In genomic region chr7:148535227-148535626, GRCh38 we compare ENCODE assay signal across 9 cellular contexts. TPM values are rescaled to one million over a fixed set of nuclear protein-coding genes. Genes with fewer than 3 reads are reported as not detected.
DNase-seq lines count a peak whose midpoint lies in the region; ATAC-seq and TF ChIP-seq lines count a peak whose summit lies in the region.
"Had no signal": no experiment of that assay in that cellular context is flagged by ENCODE, and none has a peak within 500 bp of the region (broad histone marks: within the 10 kb centered on the region; RNA-seq: fewer than 3 reads in every experiment).

No MANE protein-coding gene starts in this region.

- H3K4me1 ChIP-seq in adipocyte (ENCODE audit: control insufficient read depth, insufficient read depth, low read length) (peaks cover 6% of the 10 kb centered on the region), gastrocnemius medialis (no peaks in the 10 kb centered on the region)

- H3K27ac ChIP-seq in gastrocnemius medialis, result no peak overlapping the region

- H3K4me3 ChIP-seq in adipocyte (ENCODE audit: low read length) (peak overlapping the region; percentile 62), gastrocnemius medialis (no peak overlapping the region)

- in situ Hi-C loops in gastrocnemius medialis (cut with MboI; ENCODE audit: low sequenced_read_pairs in 4 of 4), result no loop called here

- intact Hi-C loops in gastrocnemius medialis (cut with DNase I; ENCODE audit: low total_unique reads), result no loop called here

- peak overlapping the region; percentile 30 for H3K9ac ChIP-seq in adipocyte (ENCODE audit: low read length)

- H3K9me3 ChIP-seq in adipocyte (ENCODE audit: control insufficient read depth, low read length) (no peaks in the 10 kb centered on the region), gastrocnemius medialis (no peaks in the 10 kb centered on the region)

- ATAC-seq in GM21367 (IDR thresholded peaks at IDR 0.05; ENCODE audit: unreplicated experiment) (peak; percentile 83), gastrocnemius medialis (no peak)

- DNase-seq in Ammon's horn (ENCODE audit: low spot score), result peak; percentile 22
- peak; percentile 17 to 44 for DNase-seq in NCI-H526 (lab: John Stamatoyannopoulos, UW)
- no peak for DNase-seq in adipocyte (ENCODE audit: low read depth)
- DNase-seq in stimulated activated CD4-positive, alpha-beta T cell treated with anti-CD3 and anti-CD28 coated beads, Interleukin-15, amount 100 ng/mL, for 48 hours (ENCODE audit: low read depth in 2 of 2), result peak; percentile 22 to 36
- no peak for DNase-seq in GF-D8 (lab: John Stamatoyannopoulos, UW)
- DNase-seq in gastrocnemius medialis, result no peak
- DNase-seq in NCI-H2107 (lab: John Stamatoyannopoulos, UW), result no peak

- TF ChIP-seq POLR2A in gastrocnemius medialis (IDR thresholded peaks at IDR 0.05), result no peak

- no peak for TF ChIP-seq CTCF in gastrocnemius medialis (IDR thresholded peaks at IDR 0.05 in 4 of 5, conservative IDR thresholded peaks at IDR 0.05 in 1 of 5)

- H3K27me3 ChIP-seq in adipocyte (replicated peaks; ENCODE audit: control insufficient read depth, insufficient read depth, low read length) (no peaks in the 10 kb centered on the region), gastrocnemius medialis (no peaks in the 10 kb centered on the region)

- H3K36me3 ChIP-seq in adipocyte (ENCODE audit: control insufficient read depth, insufficient read depth, low read length, severe bottlenecking) (no peaks in the 10 kb centered on the region), gastrocnemius medialis (no peaks in the 10 kb centered on the region)

RNA-seq across cellular contexts. Expression of gene C7orf33, which starts 55.3 kb away (rescaled TPM):
- total RNA-seq in gastrocnemius medialis, result not detected
- total RNA-seq: temporal lobe had no signal

Comparison
In these comparisons a context has a peak if more than half of its experiments do, and no peak if none do; other contexts are left out.
1. DNase-seq: peak in Ammon's horn (single experiment), NCI-H526 (2 of 2) and stimulated activated CD4-positive, alpha-beta T cell treated with anti-CD3 and anti-CD28 coated beads, Interleukin-15, amount 100 ng/mL, for 48 hours (2 of 2); none in adipocyte (single experiment), GF-D8 (single experiment), gastrocnemius medialis (0 of 2) and NCI-H2107 (single experiment).